In the genomic region with DNA sequence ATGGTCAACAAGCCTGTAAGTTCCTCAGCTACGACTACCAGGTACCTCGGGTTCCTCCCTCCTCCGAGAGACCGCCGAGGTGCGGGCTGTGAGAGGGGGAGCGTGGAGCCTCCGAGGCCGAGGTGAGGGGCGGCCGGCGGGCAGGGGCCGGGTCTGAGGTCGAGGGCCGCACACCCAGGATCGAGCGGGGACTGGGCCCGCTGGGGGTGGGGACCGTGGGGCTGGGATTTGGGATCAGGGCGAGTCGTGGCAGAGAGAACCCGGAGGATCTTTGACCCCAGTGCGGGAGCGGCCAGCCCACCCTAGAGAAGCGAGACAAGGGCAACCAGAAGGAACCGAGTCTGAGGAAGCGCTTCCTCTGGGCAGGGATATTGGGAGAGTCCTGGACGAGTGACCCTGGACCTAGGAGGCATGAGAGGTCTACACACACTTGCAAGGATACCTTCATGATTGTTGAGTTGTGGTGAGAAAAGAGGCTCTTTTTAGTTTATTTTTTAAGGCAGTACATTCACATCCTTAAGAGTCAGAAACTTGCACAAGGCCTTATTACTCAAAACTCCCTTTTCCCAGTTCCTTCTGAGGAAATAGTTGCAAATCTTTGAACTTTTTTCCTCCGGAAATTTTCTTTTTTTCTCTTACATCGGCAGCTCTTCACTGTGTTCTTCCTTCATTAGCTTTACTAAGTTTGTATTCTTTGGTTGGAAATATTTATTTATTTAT, we compare ENCODE assay signal across 8 cellular contexts. TPM values are rescaled to one million over a fixed set of nuclear protein-coding genes. Genes with fewer than 3 reads are reported as not detected.
DNase-seq lines count a peak whose midpoint lies in the region; ATAC-seq and TF ChIP-seq lines count a peak whose summit lies in the region.

No MANE protein-coding gene starts in this region.

- peak overlapping the region; percentile 87 to 97 (median 95) for H3K9ac ChIP-seq in BLaER1 treated with 17β-estradiol and CSF1 and Interleukin-3, amounts not matched to agents 10 nM and 100 nM
- peak overlapping the region; percentile 95 to 99 for H3K9ac ChIP-seq in colonic mucosa (ENCODE audit: low read depth in 2 of 2, low read length in 2 of 2)

- H3K9me3 Mint-ChIP-seq in mesothelial cell of epicardium = no peaks in the 10 kb centered on the region

- H3K4me3 Mint-ChIP-seq in mesothelial cell of epicardium = peak overlapping the region; percentile 95

- H3K4me1 Mint-ChIP-seq in mesothelial cell of epicardium = peaks cover 16% of the 10 kb centered on the region

- no peak for ATAC-seq in HG02840 (IDR thresholded peaks at IDR 0.05; ENCODE audit: low FRiP score, unreplicated experiment)
- no peak for ATAC-seq in HG03280 (IDR thresholded peaks at IDR 0.05; ENCODE audit: unreplicated experiment)

- H3K4me2 ChIP-seq in BLaER1 treated with 17β-estradiol and CSF1 and Interleukin-3, amounts not matched to agents 10 nM and 100 nM = peak overlapping the region; percentile 79 to 99 (median 95)

- H3K36me3 Mint-ChIP-seq in mesothelial cell of epicardium = peaks cover 3% of the 10 kb centered on the region

- H3K27me3 ChIP-seq in BLaER1 treated with 17β-estradiol and CSF1 and Interleukin-3, amounts not matched to agents 10 nM and 100 nM = no peaks in the 10 kb centered on the region
- H3K27me3 ChIP-seq in colonic mucosa = no peaks in the 10 kb centered on the region

- H4K20me1 ChIP-seq in BLaER1 treated with 17β-estradiol and CSF1 and Interleukin-3, amounts not matched to agents 10 nM and 100 nM = no peaks in the 10 kb centered on the region

- no peak for DNase-seq in LNCaP clone FGC (ENCODE audit: low read depth)
- DNase-seq in colonic mucosa = no peak
- DNase-seq in mesothelial cell of epicardium (ENCODE audit: low spot score in 2 of 2, unreplicated experiment in 2 of 2) = no peak
- DNase-seq in NCI-H1048 (lab: John Stamatoyannopoulos, UW) = no peak
- no peak for DNase-seq in NCI-H345 (lab: John Stamatoyannopoulos, UW)

- no peaks in the 10 kb centered on the region for H3K27me3 Mint-ChIP-seq in mesothelial cell of epicardium (ENCODE audit: low read depth)

- intact Hi-C loops in colonic mucosa (cut with DNase I) = no loop called here

- H3K36me3 ChIP-seq in BLaER1 treated with 17β-estradiol and CSF1 and Interleukin-3, amounts not matched to agents 10 nM and 100 nM = no peaks in the 10 kb centered on the region
- H3K36me3 ChIP-seq in colonic mucosa = no peaks in the 10 kb centered on the region

- no peak for TF ChIP-seq CTCF in LNCaP clone FGC (IDR thresholded peaks at IDR 0.05; ENCODE audit: control insufficient read depth, extremely low read depth, insufficient read depth)
- no peak for TF ChIP-seq CTCF in colonic mucosa (IDR thresholded peaks at IDR 0.05)
- no peak for TF ChIP-seq CTCF in mesothelial cell of epicardium (IDR thresholded peaks at IDR 0.05; ENCODE audit: unreplicated experiment)

- peaks cover 22 to 47% (median 35%) of the 10 kb centered on the region in 10 experiments; a peak in 19 of 20 replicates for H3K4me1 ChIP-seq in BLaER1 treated with 17β-estradiol and CSF1 and Interleukin-3, amounts not matched to agents 10 nM and 100 nM
- no peaks in the 10 kb centered on the region for H3K4me1 ChIP-seq in colonic mucosa

- peak overlapping the region; percentile 94 for H3K27ac Mint-ChIP-seq in mesothelial cell of epicardium

- no peaks in the 10 kb centered on the region for H3K9me3 ChIP-seq in BLaER1 treated with 17β-estradiol and CSF1 and Interleukin-3, amounts not matched to agents 10 nM and 100 nM (replicated peaks in 1 of 11)
- no peaks in the 10 kb centered on the region for H3K9me3 ChIP-seq in colonic mucosa

- peak overlapping the region; percentile 60 to 80 (median 72) for H3K4me3 ChIP-seq in BLaER1 treated with 17β-estradiol and CSF1 and Interleukin-3, amounts not matched to agents 10 nM and 100 nM
- H3K4me3 ChIP-seq in LNCaP clone FGC (ENCODE audit: low read depth, low read length) (peak overlapping the region; percentile 70), colonic mucosa (peak overlapping the region; percentile 50)

- peak overlapping the region; percentile 90 to 98 (median 96) for H3K27ac ChIP-seq in BLaER1 treated with 17β-estradiol and CSF1 and Interleukin-3, amounts not matched to agents 10 nM and 100 nM
- peak overlapping the region; percentile 94 for H3K27ac ChIP-seq in colonic mucosa

RNA-seq across cellular contexts. Expression of a gene that starts 0.4 kb away (rescaled TPM):
- 1 to 10 TPM; 2.8 to 4.5 TPM for total RNA-seq in colonic mucosa
- total RNA-seq in mesothelial cell of epicardium = 2.7 to 3.4 TPM (median 2.8 TPM) in 3 replicates

RNA-seq across cellular contexts. Expression of a gene that starts 28.3 kb away (rescaled TPM):
- total RNA-seq in colonic mucosa = 100 to 1,000 TPM; 250 to 394 TPM
- 163 to 169 TPM (median 165 TPM) in 3 replicates for total RNA-seq in mesothelial cell of epicardium
